10 cellular contexts compared by ENCODE assay signal in the genomic region with DNA sequence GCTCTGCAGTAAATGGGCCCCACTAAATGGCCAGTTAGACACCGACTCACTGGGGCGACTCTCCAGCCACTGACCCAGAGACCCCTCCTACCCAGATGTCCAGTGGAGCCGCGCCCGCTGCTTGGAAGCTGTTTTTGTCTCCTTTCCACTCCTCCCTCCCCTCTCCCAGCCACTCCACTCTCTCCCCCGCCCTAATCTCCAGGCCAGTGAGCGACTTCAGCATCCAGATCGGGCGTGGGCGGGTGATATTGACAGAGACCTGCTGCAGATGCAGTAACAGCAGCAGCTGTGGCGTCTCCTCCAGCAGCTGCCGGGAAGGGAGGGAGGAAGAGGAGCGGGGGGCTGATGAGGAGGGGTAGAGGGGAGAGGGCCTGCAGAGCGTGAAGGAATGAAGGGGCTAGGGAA. TPM values are rescaled to one million over a fixed set of nuclear protein-coding genes. Genes with fewer than 3 reads are reported as not detected.
DNase-seq lines count a peak whose midpoint lies in the region; ATAC-seq, FAIRE-seq and TF ChIP-seq lines count a peak whose summit lies in the region.
"Had no signal": no experiment of that assay in that cellular context is flagged by ENCODE, and none has a peak within 500 bp of the region (broad histone marks: within the 10 kb centered on the region; RNA-seq: fewer than 3 reads in every experiment).

A gene (minus strand): TSS at position 110 of the 405 bp plus-strand sequence. CDS start 16,553 bp downstream, outside the sequence.

- H3K27ac ChIP-seq in astrocyte (ENCODE audit: low read depth, low read length) (no peak within 1 kb of the TSS), iPS-20b (ENCODE audit: low read length) (no peak within 1 kb of the TSS)

- no peaks in the 10 kb centered on the region for H3K9me3 ChIP-seq in astrocyte (ENCODE audit: insufficient read depth, low read depth, low read length)
- H3K9me3 ChIP-seq in iPS-20b (ENCODE audit: insufficient read depth, low read depth, low read length): no peaks in the 10 kb centered on the region

- peaks cover 6% of the 10 kb centered on the region for H3K27me3 Mint-ChIP-seq in astrocyte (ENCODE audit: low read depth, unreplicated experiment)
- no peaks in the 10 kb centered on the region for H3K27me3 Mint-ChIP-seq in stimulated activated memory B cell treated with anti-CD40 and anti-IgM and Interleukin-4, amounts not matched to agents 10 μg/mL and 1 μg/mL and 100 μg/mL, for 72 hours
- H3K27me3 Mint-ChIP-seq: IgD-negative memory B cell had no signal

- H3K4me2 ChIP-seq in astrocyte (ENCODE audit: low read length): peak within 1 kb of the TSS; percentile 89

- H3K4me1 ChIP-seq in astrocyte (ENCODE audit: insufficient read depth, low read length) (peaks cover 4% of the 10 kb centered on the region), iPS-20b (ENCODE audit: insufficient read depth, low read length) (peaks cover 3% of the 10 kb centered on the region)

- peak within 1 kb of the TSS; percentile 83 for H2AFZ ChIP-seq in astrocyte (ENCODE audit: low read depth, low read length)

- H3K4me3 ChIP-seq in astrocyte (ENCODE audit: insufficient read depth, low read depth, low read length): peak within 1 kb of the TSS; percentile 21
- peak within 1 kb of the TSS; percentile 77 for H3K4me3 ChIP-seq in iPS-20b (ENCODE audit: low read length)

- H3K9ac ChIP-seq in astrocyte (ENCODE audit: low read length): peak within 1 kb of the TSS; percentile 37
- peak within 1 kb of the TSS; percentile 61 for H3K9ac ChIP-seq in iPS-20b (ENCODE audit: low read depth, low read length)

- no peaks in the 10 kb centered on the region for H3K9me3 Mint-ChIP-seq in astrocyte (ENCODE audit: unreplicated experiment)
- peaks cover 6% of the 10 kb centered on the region for H3K9me3 Mint-ChIP-seq in stimulated activated memory B cell treated with anti-CD40 and anti-IgM and Interleukin-4, amounts not matched to agents 10 μg/mL and 1 μg/mL and 100 μg/mL, for 72 hours

- peaks cover 3% of the 10 kb centered on the region for H3K4me1 Mint-ChIP-seq in astrocyte (ENCODE audit: low read depth, unreplicated experiment)
- H3K4me1 Mint-ChIP-seq in stimulated activated memory B cell treated with anti-CD40 and anti-IgM and Interleukin-4, amounts not matched to agents 10 μg/mL and 1 μg/mL and 100 μg/mL, for 72 hours: no peaks in the 10 kb centered on the region

- H3K27ac Mint-ChIP-seq in astrocyte (ENCODE audit: unreplicated experiment): no peak within 1 kb of the TSS
- H3K27ac Mint-ChIP-seq in stimulated activated memory B cell treated with anti-CD40 and anti-IgM and Interleukin-4, amounts not matched to agents 10 μg/mL and 1 μg/mL and 100 μg/mL, for 72 hours: no peak within 1 kb of the TSS

- no peak for FAIRE-seq in astrocyte (lab: Jason Lieb, UNC)
- FAIRE-seq: endometrium had no signal

- ATAC-seq in stimulated activated memory B cell treated with anti-CD40 and anti-IgM and Interleukin-4, amounts not matched to agents 10 μg/mL and 1 μg/mL and 100 μg/mL, for 72 hours: peak; percentile 36
- ATAC-seq in HG03457 (IDR thresholded peaks at IDR 0.05; ENCODE audit: unreplicated experiment) (no peak), GM19351 (IDR thresholded peaks at IDR 0.05; ENCODE audit: unreplicated experiment) (no peak), HG02938 (IDR thresholded peaks at IDR 0.05; ENCODE audit: unreplicated experiment) (no peak)

- no peak for TF ChIP-seq CTCF in astrocyte (IDR thresholded peaks at IDR 0.05; ENCODE audit: insufficient read depth, low read depth, low read length)

- no peaks in the 10 kb centered on the region for H3K27me3 ChIP-seq in astrocyte (ENCODE audit: insufficient read depth, low read length)
- peaks cover 17% of the 10 kb centered on the region for H3K27me3 ChIP-seq in iPS-20b (ENCODE audit: insufficient read depth, low read length)

- peak; percentile 36 for DNase-seq in LHCN-M2 (ENCODE audit: low read depth)
- peak; percentile 54 for DNase-seq in astrocyte (ENCODE audit: low read depth)
- DNase-seq in NCI-H187 treated with DMSO at 0.1 percent for 48 hours (lab: John Stamatoyannopoulos, UW): no peak

- H3K79me2 ChIP-seq in astrocyte (ENCODE audit: insufficient read depth, low read length): no peaks in the 10 kb centered on the region

- no peaks in the 10 kb centered on the region for H3K36me3 Mint-ChIP-seq in astrocyte (ENCODE audit: low read depth, unreplicated experiment)
- H3K36me3 Mint-ChIP-seq in stimulated activated memory B cell treated with anti-CD40 and anti-IgM and Interleukin-4, amounts not matched to agents 10 μg/mL and 1 μg/mL and 100 μg/mL, for 72 hours: no peaks in the 10 kb centered on the region
- H3K36me3 Mint-ChIP-seq: IgD-negative memory B cell had no signal

- H3K36me3 ChIP-seq in astrocyte (ENCODE audit: insufficient read depth, low read length) (no peaks in the 10 kb centered on the region), iPS-20b (ENCODE audit: insufficient read depth, low read depth, low read length) (no peaks in the 10 kb centered on the region)

- H3K4me3 Mint-ChIP-seq in astrocyte (ENCODE audit: unreplicated experiment): peak within 1 kb of the TSS; percentile 61
- no peak within 1 kb of the TSS for H3K4me3 Mint-ChIP-seq in stimulated activated memory B cell treated with anti-CD40 and anti-IgM and Interleukin-4, amounts not matched to agents 10 μg/mL and 1 μg/mL and 100 μg/mL, for 72 hours

- H4K20me1 ChIP-seq in astrocyte (ENCODE audit: insufficient read depth, low read length): no peaks in the 10 kb centered on the region

RNA-seq across cellular contexts. Expression of the gene that starts here (rescaled TPM):
- total RNA-seq in LHCN-M2 (2014; rRNA removed) (0.06 TPM in 1 of 2 replicates, not detected in the other), astrocyte (0.36 and 0.50 TPM in 2 replicates)
- polyA plus RNA-seq in LHCN-M2 (2012): not detected
- polyA plus RNA-seq: IgD-negative memory B cell had no signal

Comparison
In these comparisons a context has a peak if more than half of its experiments do, and no peak if none do; other contexts are left out.
1. Peak in DNase-seq in LHCN-M2; RNA of the gene not detected or under 1 TPM.
2. Peak in DNase-seq, H3K4me3 ChIP-seq, H3K9ac ChIP-seq and H3K4me2 ChIP-seq in astrocyte; RNA of the gene not detected or under 1 TPM.